Comparison of ENCODE assay signal across 1 cellular context in the genomic region with DNA sequence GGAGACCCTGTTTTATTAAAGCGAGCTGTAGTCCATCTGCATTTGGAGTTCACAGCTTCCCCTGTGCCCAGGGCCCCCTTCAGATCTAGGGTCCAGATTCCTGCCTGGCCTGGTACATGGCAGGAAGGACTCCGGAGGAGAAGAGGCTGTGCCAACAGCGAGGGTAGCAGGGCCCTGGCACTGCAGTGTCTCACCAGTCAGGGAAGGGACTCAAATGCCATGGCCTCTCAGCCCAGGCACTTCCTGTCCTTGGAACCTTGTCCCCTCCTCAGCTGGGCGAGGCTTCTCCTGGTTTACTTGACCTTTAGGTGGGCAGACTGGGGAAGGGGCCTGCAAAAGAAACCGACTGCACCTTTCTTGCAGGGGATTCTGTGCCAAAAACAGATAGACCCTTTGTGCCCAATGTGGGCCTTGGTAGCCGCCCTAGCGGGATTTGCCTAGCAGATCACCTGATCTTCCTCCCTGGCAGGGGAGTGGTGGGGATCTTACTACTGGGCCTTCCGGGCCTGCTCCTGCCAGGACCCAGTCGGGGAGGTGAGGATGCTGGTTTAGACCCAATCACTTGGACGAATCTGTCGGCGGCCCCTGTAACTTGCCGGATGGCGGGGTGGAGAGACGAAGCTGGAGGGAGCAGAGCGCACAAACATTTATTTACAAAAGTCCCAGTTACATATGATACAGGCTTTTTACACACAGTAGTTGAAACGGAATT.
TF ChIP-seq lines count a peak whose summit lies in the region.

No MANE protein-coding gene starts in this region.

TF ChIP-seq in IMR-90, 13 proteins besides CTCF, POLR2A, EP300 and RAD21:
- TF ChIP-seq CHD1 (IDR thresholded peaks at IDR 0.05; ENCODE audit: low read depth, low read length) (no peak), RCOR1 (IDR thresholded peaks at IDR 0.05; ENCODE audit: insufficient replicate concordance, low read length) (no peak), NFE2L2 (IDR thresholded peaks at IDR 0.05; ENCODE audit: low read depth, low read length) (no peak), MAZ (IDR thresholded peaks at IDR 0.05; ENCODE audit: borderline replicate concordance, low read depth, low read length) (no peak), FOS (IDR thresholded peaks at IDR 0.05; ENCODE audit: low read depth, low read length) (no peak), RFX5 (IDR thresholded peaks at IDR 0.05; ENCODE audit: low read depth, low read length) (no peak), CEBPB (IDR thresholded peaks at IDR 0.05; ENCODE audit: low read depth, low read length) (no peak), MAFK (IDR thresholded peaks at IDR 0.05; ENCODE audit: low read depth, low read length) (no peak), BHLHE40 (IDR thresholded peaks at IDR 0.05; ENCODE audit: low read depth, low read length) (no peak), SMC3 (IDR thresholded peaks at IDR 0.05; ENCODE audit: low read depth, low read length) (no peak), MXI1 (IDR thresholded peaks at IDR 0.05; ENCODE audit: borderline replicate concordance, low read depth, low read length) (no peak)
- TF ChIP-seq, protein P1, sequence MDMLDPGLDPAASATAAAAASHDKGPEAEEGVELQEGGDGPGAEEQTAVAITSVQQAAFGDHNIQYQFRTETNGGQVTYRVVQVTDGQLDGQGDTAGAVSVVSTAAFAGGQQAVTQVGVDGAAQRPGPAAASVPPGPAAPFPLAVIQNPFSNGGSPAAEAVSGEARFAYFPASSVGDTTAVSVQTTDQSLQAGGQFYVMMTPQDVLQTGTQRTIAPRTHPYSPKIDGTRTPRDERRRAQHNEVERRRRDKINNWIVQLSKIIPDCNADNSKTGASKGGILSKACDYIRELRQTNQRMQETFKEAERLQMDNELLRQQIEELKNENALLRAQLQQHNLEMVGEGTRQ (IDR thresholded peaks at IDR 0.05; ENCODE audit: low read depth, low read length): no peak
- TF ChIP-seq, protein P2, sequence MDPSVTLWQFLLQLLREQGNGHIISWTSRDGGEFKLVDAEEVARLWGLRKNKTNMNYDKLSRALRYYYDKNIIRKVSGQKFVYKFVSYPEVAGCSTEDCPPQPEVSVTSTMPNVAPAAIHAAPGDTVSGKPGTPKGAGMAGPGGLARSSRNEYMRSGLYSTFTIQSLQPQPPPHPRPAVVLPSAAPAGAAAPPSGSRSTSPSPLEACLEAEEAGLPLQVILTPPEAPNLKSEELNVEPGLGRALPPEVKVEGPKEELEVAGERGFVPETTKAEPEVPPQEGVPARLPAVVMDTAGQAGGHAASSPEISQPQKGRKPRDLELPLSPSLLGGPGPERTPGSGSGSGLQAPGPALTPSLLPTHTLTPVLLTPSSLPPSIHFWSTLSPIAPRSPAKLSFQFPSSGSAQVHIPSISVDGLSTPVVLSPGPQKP (IDR thresholded peaks at IDR 0.05; ENCODE audit: borderline replicate concordance, low read depth, low read length): no peak
TF ChIP-seq in IMR-90: peak in this region for 0.
